ENCODE assay signal across 9 cellular contexts in the genomic region with DNA sequence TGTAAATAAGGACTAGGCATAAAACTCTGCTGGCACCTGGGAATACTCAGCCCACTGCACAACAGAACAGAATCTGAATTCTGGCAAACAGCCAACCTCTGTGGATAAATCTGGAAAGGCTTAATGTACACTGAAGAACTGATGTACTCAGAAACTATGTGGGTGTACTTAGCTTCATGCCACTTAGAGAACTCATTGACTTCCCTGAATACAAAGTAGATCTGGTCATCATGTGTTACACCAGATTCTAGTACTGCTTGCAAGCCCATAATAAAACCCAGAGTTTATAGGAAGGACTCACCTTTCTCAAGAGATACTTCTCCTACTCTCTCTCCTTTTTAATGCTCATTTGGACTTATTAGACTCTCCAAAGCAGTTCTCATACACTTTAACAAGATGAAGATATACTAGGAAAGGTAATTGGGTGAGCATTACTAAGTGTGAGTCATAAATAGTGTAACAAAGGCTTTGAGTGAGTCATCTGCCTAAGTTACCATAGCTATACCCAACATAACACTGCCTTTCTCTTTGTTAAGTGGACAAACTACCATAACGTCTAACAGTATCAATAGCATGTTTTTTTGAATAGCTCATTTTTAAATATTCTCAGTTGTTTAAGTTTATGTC.
DNase-seq lines count a peak whose midpoint lies in the region; ATAC-seq and TF ChIP-seq lines count a peak whose summit lies in the region.
"Had no signal": no experiment of that assay in that cellular context is flagged by ENCODE, and none has a peak within 500 bp of the region (broad histone marks: within the 10 kb centered on the region; RNA-seq: fewer than 3 reads in every experiment).

No MANE protein-coding gene starts in this region.

- H4K20me1 ChIP-seq in Karpas-422 (ENCODE audit: insufficient read depth, low read depth, low read length), result no peaks in the 10 kb centered on the region

- no peaks in the 10 kb centered on the region for H3K27me3 ChIP-seq in psoas muscle (ENCODE audit: insufficient read depth in 3 of 3, low read length in 2 of 3)
- H3K27me3 ChIP-seq in Karpas-422 (ENCODE audit: low read length), result no peaks in the 10 kb centered on the region
- H3K27me3 ChIP-seq: right lobe of liver had no signal

- no peak overlapping the region for H3K4me2 ChIP-seq in Karpas-422 (ENCODE audit: low read depth, low read length, poor library complexity, severe bottlenecking)

- no peaks in the 10 kb centered on the region for H3K79me2 ChIP-seq in Karpas-422 (ENCODE audit: low read length)

- TF ChIP-seq CTCF in psoas muscle (IDR thresholded peaks at IDR 0.05), result no peak

- DNase-seq in GM04504 (ENCODE audit: low read depth), result peak; percentile 77
- DNase-seq in NCI-H460 (ENCODE audit: extremely low read depth, low read depth), result peak; percentile 45
- DNase-seq in dermis blood vessel endothelial cell, result peak; percentile 94
- DNase-seq in psoas muscle, result no peak
- DNase-seq in Karpas-422, result no peak
- DNase-seq in 8988T, result no peak
- DNase-seq in activated gamma-delta T cell treated with Interleukin-2 at 50 U/mL for 16 hours, result no peak
- DNase-seq: right lobe of liver had no signal

- H3K4me3 ChIP-seq in psoas muscle (no peak overlapping the region), Karpas-422 (ENCODE audit: low read length) (no peak overlapping the region)
- H3K4me3 ChIP-seq: right lobe of liver had no signal

- H3K4me1 ChIP-seq in psoas muscle, result no peaks in the 10 kb centered on the region
- H3K4me1 ChIP-seq in Karpas-422 (ENCODE audit: low read length), result no peaks in the 10 kb centered on the region
- H3K4me1 ChIP-seq: right lobe of liver had no signal

- no peaks in the 10 kb centered on the region for H3K9me2 ChIP-seq in Karpas-422 (replicated peaks; ENCODE audit: insufficient read depth, low read length)

- ATAC-seq in HG02973 (IDR thresholded peaks at IDR 0.05; ENCODE audit: unreplicated experiment) (peak; percentile 83), psoas muscle (peak; percentile 47 to 71 (median 66))

- H3K9me3 ChIP-seq in psoas muscle (no peaks in the 10 kb centered on the region), Karpas-422 (ENCODE audit: low read length) (peaks cover 18% of the 10 kb centered on the region)
- H3K9me3 ChIP-seq: right lobe of liver had no signal

- intact Hi-C loops in psoas muscle (cut with DNase I), result no loop called here

- H3K27ac ChIP-seq in psoas muscle (no peak overlapping the region), Karpas-422 (ENCODE audit: low read length) (no peak overlapping the region)
- H3K27ac ChIP-seq: right lobe of liver had no signal

- no peak overlapping the region for H2AFZ ChIP-seq in Karpas-422 (ENCODE audit: low read length)

- H3K9ac ChIP-seq in Karpas-422 (ENCODE audit: low read length), result no peak overlapping the region

- H3K36me3 ChIP-seq in psoas muscle (ENCODE audit: insufficient read depth in 1 of 2, low read depth in 1 of 2), result no peaks in the 10 kb centered on the region
- H3K36me3 ChIP-seq in Karpas-422 (ENCODE audit: insufficient read depth, low read length), result no peaks in the 10 kb centered on the region
- H3K36me3 ChIP-seq: right lobe of liver had no signal

- WGBS in psoas muscle, 3 donors, result 4 to 18% (median 13%) methylated on average over 1 of the region's 1 CpG

Comparison
In these comparisons a context has a peak if more than half of its experiments do, and no peak if none do; other contexts are left out.
1. DNase-seq: peak in GM04504 (single experiment), NCI-H460 (single experiment) and dermis blood vessel endothelial cell (single experiment); none in psoas muscle (0 of 2), Karpas-422 (single experiment), 8988T (single experiment) and activated gamma-delta T cell treated with Interleukin-2 at 50 U/mL for 16 hours (single experiment).